13 cellular contexts compared by ENCODE assay signal in the genomic region with DNA sequence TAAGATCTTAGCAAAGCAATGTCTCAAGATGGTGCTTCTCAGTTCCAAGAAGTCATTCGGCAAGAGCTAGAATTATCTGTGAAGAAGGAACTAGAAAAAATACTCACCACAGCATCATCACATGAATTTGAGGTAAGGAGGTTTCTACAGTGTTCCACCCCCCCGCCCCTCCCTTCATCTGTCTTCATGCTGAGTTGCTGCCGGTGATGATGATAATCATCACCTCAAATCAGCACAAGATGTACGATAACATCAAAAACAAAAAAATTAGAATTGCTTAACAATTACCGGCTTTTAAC. TPM values are rescaled to one million over a fixed set of nuclear protein-coding genes. Genes with fewer than 3 reads are reported as not detected.
DNase-seq lines count a peak whose midpoint lies in the region; ATAC-seq lines count a peak whose summit lies in the region.
"Had no signal": no experiment of that assay in that cellular context is flagged by ENCODE, and none has a peak within 500 bp of the region (broad histone marks: within the 10 kb centered on the region; RNA-seq: fewer than 3 reads in every experiment).

No MANE protein-coding gene starts in this region.

- peaks cover 43% of the 10 kb centered on the region for H3K36me3 Mint-ChIP-seq in activated CD4-positive, alpha-beta T cell treated with anti-CD3 and anti-CD28 coated beads for 36 hours (ENCODE audit: low read depth)
- H3K36me3 Mint-ChIP-seq in activated naive CD8-positive, alpha-beta T cell treated with anti-CD3 and anti-CD28 coated beads, Interleukin-2, amount 50 U/mL, for 24 hours (ENCODE audit: low read depth) = peaks cover 24% of the 10 kb centered on the region

- ATAC-seq in activated CD4-positive, alpha-beta T cell treated with anti-CD3 and anti-CD28 coated beads for 36 hours = peak; percentile 89
- ATAC-seq in activated naive CD8-positive, alpha-beta T cell treated with anti-CD3 and anti-CD28 coated beads, Interleukin-2, amount 50 U/mL, for 24 hours = peak; percentile 70
- ATAC-seq in GM19452 (IDR thresholded peaks at IDR 0.05; ENCODE audit: unreplicated experiment) = no peak

- no peak overlapping the region for H3K4me3 ChIP-seq in HUES64 (ENCODE audit: low read length)
- H3K4me3 ChIP-seq: HAP-1 had no signal

- no peaks in the 10 kb centered on the region for H3K27me3 ChIP-seq in HUES64 (ENCODE audit: insufficient read depth, low read length)

- H3K27ac ChIP-seq in HUES64 (ENCODE audit: low read depth, low read length) = 0 out of 2 replicates have a peak overlapping the region, but pooled peaks have one; percentile 22

- peaks cover 57% of the 10 kb centered on the region for H3K4me1 ChIP-seq in HUES64 (ENCODE audit: insufficient read depth, low read length)

- peaks cover 51% of the 10 kb centered on the region for H3K4me1 Mint-ChIP-seq in activated CD4-positive, alpha-beta T cell treated with anti-CD3 and anti-CD28 coated beads for 36 hours
- peaks cover 56% of the 10 kb centered on the region for H3K4me1 Mint-ChIP-seq in activated naive CD8-positive, alpha-beta T cell treated with anti-CD3 and anti-CD28 coated beads, Interleukin-2, amount 50 U/mL, for 24 hours

- POLR2A ChIA-PET in activated CD4-positive, alpha-beta T cell treated with anti-CD3 and anti-CD28 coated beads for 36 hours (lab: Charles Lee) = interaction anchor here (0.6 to 1.7 kb wide), 3 partner anchors 15 to 268 kb away, joined by 3 to 14 read pairs (median 4); a partner anchor contains a TSS

- no peaks in the 10 kb centered on the region for H3K9me3 ChIP-seq in HUES64 (ENCODE audit: insufficient read depth, low read depth, low read length)
- H3K9me3 ChIP-seq: HAP-1 had no signal

- CTCF ChIA-PET in activated CD4-positive, alpha-beta T cell treated with anti-CD3 and anti-CD28 coated beads for 36 hours (lab: Charles Lee) = interaction anchor here (0.5 to 1.1 kb wide), 4 partner anchors 9 to 268 kb away, joined by 3 to 4 read pairs (median 3); no protein-coding TSS in a partner anchor

- H3K9me3 Mint-ChIP-seq in activated CD4-positive, alpha-beta T cell treated with anti-CD3 and anti-CD28 coated beads for 36 hours (ENCODE audit: low read depth) = no peaks in the 10 kb centered on the region
- H3K9me3 Mint-ChIP-seq in activated naive CD8-positive, alpha-beta T cell treated with anti-CD3 and anti-CD28 coated beads, Interleukin-2, amount 50 U/mL, for 24 hours = no peaks in the 10 kb centered on the region

- peaks cover 68% of the 10 kb centered on the region for H3K36me3 ChIP-seq in HUES64 (ENCODE audit: insufficient read depth, low read length)

- H3K4me3 Mint-ChIP-seq in activated CD4-positive, alpha-beta T cell treated with anti-CD3 and anti-CD28 coated beads for 36 hours = peak overlapping the region; percentile 40
- peak overlapping the region; percentile 43 for H3K4me3 Mint-ChIP-seq in activated naive CD8-positive, alpha-beta T cell treated with anti-CD3 and anti-CD28 coated beads, Interleukin-2, amount 50 U/mL, for 24 hours

- 93% methylated on average over 4 of the region's 5 CpGs for WGBS in HUES64

- H3K27me3 Mint-ChIP-seq in activated CD4-positive, alpha-beta T cell treated with anti-CD3 and anti-CD28 coated beads for 36 hours = no peaks in the 10 kb centered on the region
- H3K27me3 Mint-ChIP-seq in activated naive CD8-positive, alpha-beta T cell treated with anti-CD3 and anti-CD28 coated beads, Interleukin-2, amount 50 U/mL, for 24 hours = no peaks in the 10 kb centered on the region

- intact Hi-C loops in activated CD4-positive, alpha-beta T cell treated with anti-CD3 and anti-CD28 coated beads for 36 hours (cut with DNase I, micrococcal nuclease) = loop anchor here (1.0 to 5.0 kb wide), 3 partner anchors 15 to 269 kb away; a partner anchor contains a TSS

- no peak overlapping the region for H3K9ac ChIP-seq in HUES64 (ENCODE audit: low read depth, low read length)

- peak; percentile 63 for DNase-seq in activated CD4-positive, alpha-beta T cell treated with anti-CD3 and anti-CD28 coated beads for 36 hours
- DNase-seq in activated naive CD8-positive, alpha-beta T cell treated with anti-CD3 and anti-CD28 coated beads, Interleukin-2, amount 50 U/mL, for 24 hours = no peak
- peak; percentile 15 to 29 for DNase-seq in stimulated activated CD4-positive, alpha-beta T cell treated with anti-CD3 and anti-CD28 coated beads, Interleukin-2, amount 100 ng/mL, for 24 hours
- DNase-seq in SW 1271 (lab: John Stamatoyannopoulos, UW) (no peak), amniotic stem cell (lab: John Stamatoyannopoulos, UW) (no peak), epidermal melanocyte (ENCODE audit: insufficient read length, low spot score) (no peak)
- DNase-seq: erythroblast, kidney glomerular epithelial cell, NCI-H2029, retina had no signal

- H3K27ac Mint-ChIP-seq in activated CD4-positive, alpha-beta T cell treated with anti-CD3 and anti-CD28 coated beads for 36 hours = peak overlapping the region; percentile 83
- H3K27ac Mint-ChIP-seq in activated naive CD8-positive, alpha-beta T cell treated with anti-CD3 and anti-CD28 coated beads, Interleukin-2, amount 50 U/mL, for 24 hours = peak overlapping the region; percentile 73

RNA-seq across cellular contexts. Expression of a gene that starts 14.6 kb away (rescaled TPM):
- 378 TPM for polyA plus RNA-seq in HUES64 (2013, experiment 1 of 2)
- polyA plus RNA-seq in HUES64 (2013, experiment 2 of 2) = 401 TPM
- 100 to 1,000 TPM in 1 of 2 experiments, 10 to 100 TPM in 1; 98.4 to 144 TPM for total RNA-seq in activated CD4-positive, alpha-beta T cell treated with anti-CD3 and anti-CD28 coated beads for 36 hours

Comparison
In these comparisons a context has a peak if more than half of its experiments do, and no peak if none do; other contexts are left out.
1. DNase-seq: peak in activated CD4-positive, alpha-beta T cell treated with anti-CD3 and anti-CD28 coated beads for 36 hours (single experiment) and stimulated activated CD4-positive, alpha-beta T cell treated with anti-CD3 and anti-CD28 coated beads, Interleukin-2, amount 100 ng/mL, for 24 hours (2 of 2); none in activated naive CD8-positive, alpha-beta T cell treated with anti-CD3 and anti-CD28 coated beads, Interleukin-2, amount 50 U/mL, for 24 hours (single experiment), SW 1271 (0 of 2), amniotic stem cell (single experiment) and epidermal melanocyte (single experiment).